In the genomic region with DNA sequence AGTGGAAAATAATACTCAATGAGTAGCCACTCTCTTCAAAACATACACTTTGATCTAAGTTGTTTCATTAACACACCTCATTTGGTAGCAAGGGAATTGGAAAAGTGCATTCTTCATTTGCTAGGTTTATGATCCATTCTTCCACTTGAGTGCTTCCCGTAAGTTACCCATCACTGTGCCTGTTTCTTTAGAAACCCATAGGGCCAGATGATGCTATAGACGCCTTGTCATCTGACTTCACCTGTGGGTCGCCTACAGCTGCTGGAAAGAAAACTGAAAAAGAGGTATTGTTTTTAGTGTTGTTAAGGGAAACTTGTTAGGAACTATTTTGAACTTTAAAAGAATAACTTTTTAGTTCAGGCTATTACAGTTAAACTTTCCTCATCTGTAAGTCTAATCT, we compare ENCODE assay signal across 19 cellular contexts.
"Had no signal": no experiment of that assay in that cellular context is flagged by ENCODE, and none has a peak within 500 bp of the region (broad histone marks: within the 10 kb centered on the region; RNA-seq: fewer than 3 reads in every experiment).

No MANE protein-coding gene starts in this region.

- H3K9me3 Mint-ChIP-seq: central memory CD8-positive, alpha-beta T cell; natural killer cell had no signal

- H3K27me3 Mint-ChIP-seq: central memory CD8-positive, alpha-beta T cell had no signal

- H3K4me1 ChIP-seq: SJSA1 had no signal

- ATAC-seq: natural killer cell; sciatic nerve; stimulated activated naive CD8-positive, alpha-beta T cell treated with anti-CD3 and anti-CD28 coated beads, Interleukin-15, Interleukin-2, amounts not matched to agents 100 U/mL and 50 U/mL, for 24 hours had no signal

- H3K4me3 Mint-ChIP-seq: central memory CD8-positive, alpha-beta T cell; natural killer cell had no signal

- H3K27me3 ChIP-seq: SJSA1, spleen, upper lobe of left lung had no signal

- H3K4me1 Mint-ChIP-seq: central memory CD8-positive, alpha-beta T cell had no signal

- H3K27ac ChIP-seq: SJSA1 had no signal

- H3K4me3 ChIP-seq: mucosa of descending colon, SJSA1, spleen, upper lobe of left lung had no signal

- DNase-seq: activated CD4-positive, CD25-positive, alpha-beta regulatory T cell treated with anti-CD3 and anti-CD28 coated beads, Interleukin-2, amount 50 U/mL, for 72 hours; activated gamma-delta T cell treated with Interleukin-2 at 50 U/mL for 16 hours; activated T-cell treated with anti-CD3 and anti-CD28 coated beads for 4 hours; cortex of kidney; effector memory CD4-positive, alpha-beta T cell; hypothalamus; kidney glomerular epithelial cell; mucosa of descending colon; natural killer cell; nucleus accumbens; spleen; stimulated activated CD4-positive, alpha-beta T cell treated with anti-CD3 and anti-CD28 coated beads, Interleukin-1b, Interleukin-23, amount 100 ng/mL, for 48 hours; stimulated activated naive CD8-positive, alpha-beta T cell treated with anti-CD3 and anti-CD28 coated beads, Interleukin-15, Interleukin-2, amounts not matched to agents 100 U/mL and 50 U/mL, for 24 hours; SW 1271; T-helper 9 cell; upper lobe of left lung had no signal

- H3K9me3 ChIP-seq: mucosa of descending colon, SJSA1, spleen, upper lobe of left lung had no signal
